In the genomic region with DNA sequence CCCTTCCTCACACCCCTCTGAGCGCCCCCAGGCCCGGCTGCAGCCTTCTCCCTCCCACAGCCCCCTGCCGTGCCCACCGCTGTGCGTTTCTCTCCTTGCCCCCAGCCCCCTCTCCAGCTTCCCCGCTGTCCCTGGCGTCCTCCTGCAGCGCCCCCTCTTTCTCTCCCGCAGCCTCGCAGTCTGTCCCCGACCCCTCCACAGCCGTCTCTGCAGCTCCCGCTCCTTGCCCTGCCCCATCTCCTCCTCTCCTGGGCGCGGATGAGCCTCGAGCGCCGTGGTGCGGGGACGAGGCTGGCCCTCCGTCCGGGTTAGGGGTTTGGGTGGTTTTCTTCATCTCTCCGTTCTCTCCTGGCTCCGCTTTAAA, we compare ENCODE assay signal across 1 cellular context.
TF ChIP-seq lines count a peak whose summit lies in the region.

No MANE protein-coding gene starts in this region.

TF ChIP-seq in GM12878, 131 proteins besides CTCF, POLR2A, EP300 and RAD21:
- no peak for TF ChIP-seq ASH2L (IDR thresholded peaks at IDR 0.05; ENCODE audit: borderline replicate concordance, low read depth)
- TF ChIP-seq HDGF (IDR thresholded peaks at IDR 0.05) = 0 out of 2 replicates have a peak, but pooled peaks have one; percentile 21
- TF ChIP-seq, protein P1, sequence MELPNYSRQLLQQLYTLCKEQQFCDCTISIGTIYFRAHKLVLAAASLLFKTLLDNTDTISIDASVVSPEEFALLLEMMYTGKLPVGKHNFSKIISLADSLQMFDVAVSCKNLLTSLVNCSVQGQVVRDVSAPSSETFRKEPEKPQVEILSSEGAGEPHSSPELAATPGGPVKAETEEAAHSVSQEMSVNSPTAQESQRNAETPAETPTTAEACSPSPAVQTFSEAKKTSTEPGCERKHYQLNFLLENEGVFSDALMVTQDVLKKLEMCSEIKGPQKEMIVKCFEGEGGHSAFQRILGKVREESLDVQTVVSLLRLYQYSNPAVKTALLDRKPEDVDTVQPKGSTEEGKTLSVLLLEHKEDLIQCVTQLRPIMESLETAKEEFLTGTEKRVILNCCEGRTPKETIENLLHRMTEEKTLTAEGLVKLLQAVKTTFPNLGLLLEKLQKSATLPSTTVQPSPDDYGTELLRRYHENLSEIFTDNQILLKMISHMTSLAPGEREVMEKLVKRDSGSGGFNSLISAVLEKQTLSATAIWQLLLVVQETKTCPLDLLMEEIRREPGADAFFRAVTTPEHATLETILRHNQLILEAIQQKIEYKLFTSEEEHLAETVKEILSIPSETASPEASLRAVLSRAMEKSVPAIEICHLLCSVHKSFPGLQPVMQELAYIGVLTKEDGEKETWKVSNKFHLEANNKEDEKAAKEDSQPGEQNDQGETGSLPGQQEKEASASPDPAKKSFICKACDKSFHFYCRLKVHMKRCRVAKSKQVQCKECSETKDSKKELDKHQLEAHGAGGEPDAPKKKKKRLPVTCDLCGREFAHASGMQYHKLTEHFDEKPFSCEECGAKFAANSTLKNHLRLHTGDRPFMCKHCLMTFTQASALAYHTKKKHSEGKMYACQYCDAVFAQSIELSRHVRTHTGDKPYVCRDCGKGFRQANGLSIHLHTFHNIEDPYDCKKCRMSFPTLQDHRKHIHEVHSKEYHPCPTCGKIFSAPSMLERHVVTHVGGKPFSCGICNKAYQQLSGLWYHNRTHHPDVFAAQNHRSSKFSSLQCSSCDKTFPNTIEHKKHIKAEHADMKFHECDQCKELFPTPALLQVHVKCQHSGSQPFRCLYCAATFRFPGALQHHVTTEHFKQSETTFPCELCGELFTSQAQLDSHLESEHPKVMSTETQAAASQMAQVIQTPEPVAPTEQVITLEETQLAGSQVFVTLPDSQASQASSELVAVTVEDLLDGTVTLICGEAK (IDR thresholded peaks at IDR 0.05; ENCODE audit: borderline replicate concordance) = no peak
- TF ChIP-seq TCF7 (IDR thresholded peaks at IDR 0.05; ENCODE audit: borderline replicate concordance) = no peak
- TF ChIP-seq BMI1 (IDR thresholded peaks at IDR 0.05; ENCODE audit: borderline replicate concordance) = no peak
- TF ChIP-seq NRF1 (conservative IDR thresholded peaks at IDR 0.05; ENCODE audit: low read depth, low read length) = no peak
- peak; percentile 10 to 32; a peak in 1 of 4 replicates for TF ChIP-seq IKZF2 (IDR thresholded peaks at IDR 0.05)
- no peak for TF ChIP-seq NFYA (IDR thresholded peaks at IDR 0.05; ENCODE audit: borderline replicate concordance, low read depth, low read length)
- no peak for TF ChIP-seq ZSCAN29 (IDR thresholded peaks at IDR 0.05)
- TF ChIP-seq ZNF622 (IDR thresholded peaks at IDR 0.05) = no peak
- TF ChIP-seq, protein P2, sequence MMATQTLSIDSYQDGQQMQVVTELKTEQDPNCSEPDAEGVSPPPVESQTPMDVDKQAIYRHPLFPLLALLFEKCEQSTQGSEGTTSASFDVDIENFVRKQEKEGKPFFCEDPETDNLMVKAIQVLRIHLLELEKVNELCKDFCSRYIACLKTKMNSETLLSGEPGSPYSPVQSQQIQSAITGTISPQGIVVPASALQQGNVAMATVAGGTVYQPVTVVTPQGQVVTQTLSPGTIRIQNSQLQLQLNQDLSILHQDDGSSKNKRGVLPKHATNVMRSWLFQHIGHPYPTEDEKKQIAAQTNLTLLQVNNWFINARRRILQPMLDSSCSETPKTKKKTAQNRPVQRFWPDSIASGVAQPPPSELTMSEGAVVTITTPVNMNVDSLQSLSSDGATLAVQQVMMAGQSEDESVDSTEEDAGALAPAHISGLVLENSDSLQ (IDR thresholded peaks at IDR 0.05) = no peak
- TF ChIP-seq TARDBP (IDR thresholded peaks at IDR 0.05; ENCODE audit: borderline replicate concordance) = no peak
- TF ChIP-seq ZNF274 (IDR thresholded peaks at IDR 0.05; ENCODE audit: insufficient read depth, insufficient read length) = no peak
- no peak for TF ChIP-seq STAT1 (conservative IDR thresholded peaks at IDR 0.05)
- TF ChIP-seq, protein P3, sequence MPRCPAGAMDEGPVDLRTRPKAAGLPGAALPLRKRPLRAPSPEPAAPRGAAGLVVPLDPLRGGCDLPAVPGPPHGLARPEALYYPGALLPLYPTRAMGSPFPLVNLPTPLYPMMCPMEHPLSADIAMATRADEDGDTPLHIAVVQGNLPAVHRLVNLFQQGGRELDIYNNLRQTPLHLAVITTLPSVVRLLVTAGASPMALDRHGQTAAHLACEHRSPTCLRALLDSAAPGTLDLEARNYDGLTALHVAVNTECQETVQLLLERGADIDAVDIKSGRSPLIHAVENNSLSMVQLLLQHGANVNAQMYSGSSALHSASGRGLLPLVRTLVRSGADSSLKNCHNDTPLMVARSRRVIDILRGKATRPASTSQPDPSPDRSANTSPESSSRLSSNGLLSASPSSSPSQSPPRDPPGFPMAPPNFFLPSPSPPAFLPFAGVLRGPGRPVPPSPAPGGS (IDR thresholded peaks at IDR 0.05; ENCODE audit: borderline replicate concordance, insufficient read depth, low read depth, low read length, poor library complexity, severe bottlenecking) = no peak
- TF ChIP-seq, protein P4, sequence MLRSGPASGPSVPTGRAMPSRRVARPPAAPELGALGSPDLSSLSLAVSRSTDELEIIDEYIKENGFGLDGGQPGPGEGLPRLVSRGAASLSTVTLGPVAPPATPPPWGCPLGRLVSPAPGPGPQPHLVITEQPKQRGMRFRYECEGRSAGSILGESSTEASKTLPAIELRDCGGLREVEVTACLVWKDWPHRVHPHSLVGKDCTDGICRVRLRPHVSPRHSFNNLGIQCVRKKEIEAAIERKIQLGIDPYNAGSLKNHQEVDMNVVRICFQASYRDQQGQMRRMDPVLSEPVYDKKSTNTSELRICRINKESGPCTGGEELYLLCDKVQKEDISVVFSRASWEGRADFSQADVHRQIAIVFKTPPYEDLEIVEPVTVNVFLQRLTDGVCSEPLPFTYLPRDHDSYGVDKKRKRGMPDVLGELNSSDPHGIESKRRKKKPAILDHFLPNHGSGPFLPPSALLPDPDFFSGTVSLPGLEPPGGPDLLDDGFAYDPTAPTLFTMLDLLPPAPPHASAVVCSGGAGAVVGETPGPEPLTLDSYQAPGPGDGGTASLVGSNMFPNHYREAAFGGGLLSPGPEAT (IDR thresholded peaks at IDR 0.05; ENCODE audit: low read depth) = no peak
- 0 out of 2 replicates have a peak, but pooled peaks have one; percentile 43 for TF ChIP-seq CHD1 (IDR thresholded peaks at IDR 0.05; ENCODE audit: low read depth, low read length)
- TF ChIP-seq, protein P5, sequence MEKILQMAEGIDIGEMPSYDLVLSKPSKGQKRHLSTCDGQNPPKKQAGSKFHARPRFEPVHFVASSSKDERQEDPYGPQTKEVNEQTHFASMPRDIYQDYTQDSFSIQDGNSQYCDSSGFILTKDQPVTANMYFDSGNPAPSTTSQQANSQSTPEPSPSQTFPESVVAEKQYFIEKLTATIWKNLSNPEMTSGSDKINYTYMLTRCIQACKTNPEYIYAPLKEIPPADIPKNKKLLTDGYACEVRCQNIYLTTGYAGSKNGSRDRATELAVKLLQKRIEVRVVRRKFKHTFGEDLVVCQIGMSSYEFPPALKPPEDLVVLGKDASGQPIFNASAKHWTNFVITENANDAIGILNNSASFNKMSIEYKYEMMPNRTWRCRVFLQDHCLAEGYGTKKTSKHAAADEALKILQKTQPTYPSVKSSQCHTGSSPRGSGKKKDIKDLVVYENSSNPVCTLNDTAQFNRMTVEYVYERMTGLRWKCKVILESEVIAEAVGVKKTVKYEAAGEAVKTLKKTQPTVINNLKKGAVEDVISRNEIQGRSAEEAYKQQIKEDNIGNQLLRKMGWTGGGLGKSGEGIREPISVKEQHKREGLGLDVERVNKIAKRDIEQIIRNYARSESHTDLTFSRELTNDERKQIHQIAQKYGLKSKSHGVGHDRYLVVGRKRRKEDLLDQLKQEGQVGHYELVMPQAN (conservative IDR thresholded peaks at IDR 0.05) = no peak
